26 cellular contexts compared by ENCODE assay signal in genomic region chr13:66560189-66560588, GRCh38.
DNase-seq lines count a peak whose midpoint lies in the region; ATAC-seq, FAIRE-seq and TF ChIP-seq lines count a peak whose summit lies in the region.
"Had no signal": no experiment of that assay in that cellular context is flagged by ENCODE, and none has a peak within 500 bp of the region (broad histone marks: within the 10 kb centered on the region; RNA-seq: fewer than 3 reads in every experiment).

No MANE protein-coding gene starts in this region.

- DNase-seq in NCI-H748 (lab: John Stamatoyannopoulos, UW; ENCODE audit: unreplicated experiment) (peak; percentile 22), NCI-H748 treated with DMSO at 0.1 percent for 48 hours (lab: John Stamatoyannopoulos, UW) (no peak), NCI-H82 (lab: John Stamatoyannopoulos, UW) (peak; percentile 73), K562 (ENCODE audit: extremely low read depth in 1 of 4, low spot score in 3 of 4) (peak in 2 of 4 experiments; percentile 1 to 42), aorta (no peak), HK-2 (ENCODE audit: unreplicated experiment) (no peak), PC-9 (no peak)
- DNase-seq: 8988T; CD4-positive, CD25-positive, alpha-beta regulatory T cell; DMS53; H9; HFFc6; Kasumi-1; MV-4-11; NCI-H1105; NCI-H1436 treated with DMSO at 0.1 percent for 48 hours; NCI-H187 treated with DMSO at 0.1 percent for 48 hours; NCI-H774; Peyer's patch; SHP77 treated with DMSO at 0.1 percent for 48 hours; SW 1271; T-helper 17 cell had no signal

- H2AFZ ChIP-seq in K562 (ENCODE audit: low read depth, low read length) (0 out of 2 replicates have a peak overlapping the region, but pooled peaks have one; percentile 50), PC-9 (no peak overlapping the region)
- H2AFZ ChIP-seq: GM23338 had no signal

- POLR2A ChIA-PET in K562 (lab: Yijun Ruan, JAX), result interaction anchor here (1.0 kb wide), 1 partner anchor 15 kb away, joined by 3 read pairs; no protein-coding TSS in a partner anchor
- POLR2A ChIA-PET in PC-9 (lab: Charles Lee; ENCODE audit: unreplicated experiment), result no interaction called here

- H3K9me3 ChIP-seq in K562 (replicated peaks; ENCODE audit: control insufficient read depth, insufficient read depth, low read depth, low read length) (0 out of 2 replicates have a peak, but pooled peaks cover 2% of the 10 kb centered on the region), aorta (ENCODE audit: control insufficient read depth, low read length) (no peaks in the 10 kb centered on the region), PC-9 (ENCODE audit: insufficient read depth, low read depth) (no peaks in the 10 kb centered on the region)
- H3K9me3 ChIP-seq: Peyer's patch had no signal

- no peaks in the 10 kb centered on the region for H3K79me2 ChIP-seq in K562 (ENCODE audit: control insufficient read depth, insufficient read depth, low read length)
- no peaks in the 10 kb centered on the region for H3K79me2 ChIP-seq in PC-9 (ENCODE audit: low read depth)

- BruUV-seq in K562 (replicated peaks; lab: Mats Ljungman, UMichigan) (no TSS peak), PC-9 (replicated peaks; lab: Mats Ljungman, UMichigan) (no TSS peak)

- in situ Hi-C loops in K562 (cut with MboI), result no loop called here

- H3K4me1 ChIP-seq in K562 (replicated peaks in 1 of 2; ENCODE audit: control insufficient read depth in 2 of 2, insufficient read depth in 2 of 2, low read length in 2 of 2) (no peaks in the 10 kb centered on the region; a peak in 3 of 5 replicates), aorta (ENCODE audit: control insufficient read depth in 1 of 2, insufficient read depth in 2 of 2, low read length in 2 of 2) (peaks cover 0 to 2% of the 10 kb centered on the region in 2 donors), PC-9 (replicated peaks; ENCODE audit: insufficient read depth) (no peaks in the 10 kb centered on the region)
- H3K4me1 ChIP-seq: Peyer's patch had no signal

- H3K4me3 ChIP-seq in K562 (no peak overlapping the region), aorta (ENCODE audit: low read length in 2 of 2) (no peak overlapping the region), PC-9 (no peak overlapping the region)
- H3K4me3 ChIP-seq: BLaER1, GM23338, Peyer's patch had no signal

- H4K20me1 ChIP-seq in K562 (replicated peaks; ENCODE audit: control insufficient read depth, insufficient read depth, low read length) (no peaks in the 10 kb centered on the region), PC-9 (ENCODE audit: insufficient read depth) (no peaks in the 10 kb centered on the region; the same call in 1 of the 2 replicates)
- H4K20me1 ChIP-seq: BLaER1 had no signal

- H3K9me1 ChIP-seq in K562 (ENCODE audit: control insufficient read depth, insufficient read depth, low read length), result no peaks in the 10 kb centered on the region

- WGBS in K562 (ENCODE audit: insufficient coverage, low coverage, missing lambda C conversion rate), result 16% methylated on average over 3 of the region's 3 CpGs
- WGBS in aorta, 2 donors, result 74 to 79% methylated on average over 3 of the region's 3 CpGs

- FAIRE-seq in K562 (lab: Jason Lieb, UNC), result no peak
- FAIRE-seq: GM18507 had no signal

- TF ChIP-seq CTCF in K562 (IDR thresholded peaks at IDR 0.05 in 2 of 3, conservative IDR thresholded peaks at IDR 0.05 in 1 of 3; ENCODE audit: insufficient read depth in 2 of 3, low read depth in 1 of 3, low read length in 3 of 3) (no peak), PC-9 (conservative IDR thresholded peaks at IDR 0.05) (no peak)

- intact Hi-C loops in K562 (cut with micrococcal nuclease) (no loop called here), aorta (cut with DNase I) (no loop called here), PC-9 (cut with micrococcal nuclease; ENCODE audit: unreplicated experiment) (no loop called here)

- no peaks in the 10 kb centered on the region for H3K27me3 ChIP-seq in K562 (ENCODE audit: control insufficient read depth in 2 of 2, insufficient read depth in 2 of 2, low read length in 2 of 2)
- no peaks in the 10 kb centered on the region for H3K27me3 ChIP-seq in aorta (ENCODE audit: control insufficient read depth in 1 of 2, insufficient read depth in 2 of 2, low read length in 1 of 2)
- H3K27me3 ChIP-seq in PC-9 (ENCODE audit: insufficient read depth, low read depth), result no peaks in the 10 kb centered on the region
- H3K27me3 ChIP-seq: BLaER1, Peyer's patch had no signal

- H3K36me3 ChIP-seq in K562 (ENCODE audit: control insufficient read depth, insufficient read depth, low read length) (no peaks in the 10 kb centered on the region), aorta (ENCODE audit: control insufficient read depth in 1 of 2, insufficient read depth in 2 of 2, low read length in 1 of 2) (no peaks in the 10 kb centered on the region), PC-9 (ENCODE audit: low read depth) (no peaks in the 10 kb centered on the region)
- H3K36me3 ChIP-seq: BLaER1, Peyer's patch had no signal

- peak overlapping the region; percentile 27; the same call in 1 of the 2 replicates for H3K4me2 ChIP-seq in K562 (ENCODE audit: insufficient read depth, low read length)
- no peak overlapping the region for H3K4me2 ChIP-seq in PC-9
- H3K4me2 ChIP-seq: BLaER1, GM23338 had no signal

- H3F3A ChIP-seq in PC-9 (ENCODE audit: insufficient read depth, low read depth), result no peaks in the 10 kb centered on the region

- ATAC-seq in K562 (peak; percentile 76), aorta (ENCODE audit: low FRiP score) (peak; percentile 26), GM21367 (IDR thresholded peaks at IDR 0.05; ENCODE audit: unreplicated experiment) (no peak)
- ATAC-seq: GM23338, T-helper 17 cell had no signal

- TF ChIP-seq EP300 in K562 (IDR thresholded peaks at IDR 0.05; ENCODE audit: low read length), result no peak

- H3K9ac ChIP-seq in K562 (ENCODE audit: insufficient read depth in 1 of 2, low read depth in 2 of 2, low read length in 2 of 2), result no peak overlapping the region
- H3K9ac ChIP-seq: BLaER1 had no signal

- H3K27ac ChIP-seq in K562 (ENCODE audit: extremely low read depth, low read depth, low read length) (peak overlapping the region; percentile 52; the same call in 1 of the 3 replicates), aorta (ENCODE audit: low read depth in 1 of 2, low read length in 2 of 2) (no peak overlapping the region), PC-9 (no peak overlapping the region)
- H3K27ac ChIP-seq: BLaER1, Peyer's patch had no signal

- H3K9me2 ChIP-seq in PC-9 (ENCODE audit: insufficient read depth), result no peaks in the 10 kb centered on the region

- CTCF ChIA-PET in K562 (lab: Yijun Ruan, JAX; ENCODE audit: low intra/inter-chr PET ratio), result no interaction called here
- CTCF ChIA-PET in PC-9 (lab: Charles Lee), result no interaction called here

- no peak for TF ChIP-seq POLR2A in K562 (conservative IDR thresholded peaks at IDR 0.05)

- TF ChIP-seq RAD21 in K562 (CRISPR knock-in tag; conservative IDR thresholded peaks at IDR 0.05 in 1 of 2, IDR thresholded peaks at IDR 0.05 in 1 of 2), result no peak

TF ChIP-seq in K562, 482 proteins besides CTCF, POLR2A, EP300 and RAD21 (continues in another document):
- TF ChIP-seq, protein P1, sequence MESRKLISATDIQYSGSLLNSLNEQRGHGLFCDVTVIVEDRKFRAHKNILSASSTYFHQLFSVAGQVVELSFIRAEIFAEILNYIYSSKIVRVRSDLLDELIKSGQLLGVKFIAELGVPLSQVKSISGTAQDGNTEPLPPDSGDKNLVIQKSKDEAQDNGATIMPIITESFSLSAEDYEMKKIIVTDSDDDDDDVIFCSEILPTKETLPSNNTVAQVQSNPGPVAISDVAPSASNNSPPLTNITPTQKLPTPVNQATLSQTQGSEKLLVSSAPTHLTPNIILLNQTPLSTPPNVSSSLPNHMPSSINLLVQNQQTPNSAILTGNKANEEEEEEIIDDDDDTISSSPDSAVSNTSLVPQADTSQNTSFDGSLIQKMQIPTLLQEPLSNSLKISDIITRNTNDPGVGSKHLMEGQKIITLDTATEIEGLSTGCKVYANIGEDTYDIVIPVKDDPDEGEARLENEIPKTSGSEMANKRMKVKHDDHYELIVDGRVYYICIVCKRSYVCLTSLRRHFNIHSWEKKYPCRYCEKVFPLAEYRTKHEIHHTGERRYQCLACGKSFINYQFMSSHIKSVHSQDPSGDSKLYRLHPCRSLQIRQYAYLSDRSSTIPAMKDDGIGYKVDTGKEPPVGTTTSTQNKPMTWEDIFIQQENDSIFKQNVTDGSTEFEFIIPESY (CRISPR knock-in tag; IDR thresholded peaks at IDR 0.05), result no peak
- TF ChIP-seq ZNF3 (CRISPR knock-in tag; IDR thresholded peaks at IDR 0.05), result no peak
- no peak for TF ChIP-seq DNMT1 (IDR thresholded peaks at IDR 0.05)
- 0 out of 2 replicates have a peak, but pooled peaks have one; percentile 13 for TF ChIP-seq L3MBTL2 (IDR thresholded peaks at IDR 0.05)
- TF ChIP-seq ATF7 (IDR thresholded peaks at IDR 0.05), result peak; percentile 59
- TF ChIP-seq ZNF347 (CRISPR knock-in tag; IDR thresholded peaks at IDR 0.05; ENCODE audit: low read depth), result no peak
- TF ChIP-seq PML (IDR thresholded peaks at IDR 0.05; ENCODE audit: low read length), result no peak

Comparison
In these comparisons a context has a peak if more than half of its experiments do, and no peak if none do; other contexts are left out.
1. DNase-seq: peak in NCI-H748 (single experiment) and NCI-H82 (single experiment); none in NCI-H748 treated with DMSO at 0.1 percent for 48 hours (single experiment), aorta (0 of 2), HK-2 (single experiment) and PC-9 (0 of 2).